ENCODE assay signal across 27 cellular contexts in the genomic region with DNA sequence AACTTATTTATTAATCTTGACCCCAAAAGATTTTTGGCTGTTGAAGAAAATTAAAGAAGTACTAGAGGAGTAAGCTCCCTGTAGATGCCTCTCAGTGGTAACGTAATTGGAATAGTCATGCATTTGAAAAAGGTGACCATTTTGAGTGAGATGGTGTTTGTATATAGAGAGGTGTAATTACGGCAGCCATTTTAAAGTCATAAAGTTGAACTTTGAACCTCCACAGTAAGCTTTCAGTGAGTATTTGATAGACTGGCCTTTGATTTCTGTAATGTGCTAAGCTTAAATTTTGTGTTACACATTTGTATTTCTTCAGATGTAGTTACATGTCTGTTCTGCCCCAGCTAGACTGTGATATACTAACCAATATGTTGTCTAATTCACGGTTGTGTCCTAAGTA. TPM values are rescaled to one million over a fixed set of nuclear protein-coding genes. Genes with fewer than 3 reads are reported as not detected.
"Had no signal": no experiment of that assay in that cellular context is flagged by ENCODE, and none has a peak within 500 bp of the region (broad histone marks: within the 10 kb centered on the region; RNA-seq: fewer than 3 reads in every experiment).

No MANE protein-coding gene starts in this region.

- DNase-seq: activated CD4-positive, alpha-beta memory T cell treated with anti-CD3 and anti-CD28 coated beads, Interleukin-2, amount 10 ng/mL, durations not matched to agents 7 days and 5 days; activated CD4-positive, alpha-beta T cell treated with anti-CD3 and anti-CD28 coated beads, Interleukin-2, amount 10 ng/mL, durations not matched to agents 24 days and 14 days; activated CD4-positive, CD25-positive, alpha-beta regulatory T cell treated with anti-CD3 and anti-CD28 coated beads, Interleukin-2, amount 50 U/mL, for 72 hours; activated naive CD4-positive, alpha-beta T cell; activated T-cell treated with anti-CD3 and anti-CD28 coated beads for 4 hours; amygdala; NCI-H1092; NCI-H1417; NCI-H1930; NCI-H2171; NCI-H345; NCI-H510A; NCI-H526 treated with DMSO at 0.1 percent for 48 hours; NK-92 treated with Interleukin-12 subunit alpha and Interleukin-12 subunit beta, amount 100 ng/mL, for 24 hours; OCI-M1; Peyer's patch; Right ventricle myocardium superior; SJCRH30; SK-N-SH; T-helper 1 cell had no signal

- H3K9me3 ChIP-seq: Peyer's patch, SJCRH30, SK-N-SH had no signal

- H3K4me3 ChIP-seq: Peyer's patch, SJCRH30 had no signal

- H3K9me3 Mint-ChIP-seq: activated CD4-positive, alpha-beta memory T cell treated with anti-CD3 and anti-CD28 coated beads, Interleukin-2, amount 10 ng/mL, durations not matched to agents 7 days and 5 days; activated CD4-positive, alpha-beta T cell treated with anti-CD3 and anti-CD28 coated beads, Interleukin-2, amount 10 ng/mL, durations not matched to agents 24 days and 14 days; activated naive CD4-positive, alpha-beta T cell treated with anti-CD3 and anti-CD28 coated beads, Interleukin-2, amount 50 U/mL, for 24 hours; brain; central memory CD8-positive, alpha-beta T cell had no signal

- H3K27ac Mint-ChIP-seq: activated CD4-positive, alpha-beta memory T cell treated with anti-CD3 and anti-CD28 coated beads, Interleukin-2, amount 10 ng/mL, durations not matched to agents 7 days and 5 days; activated CD4-positive, alpha-beta T cell treated with anti-CD3 and anti-CD28 coated beads, Interleukin-2, amount 10 ng/mL, durations not matched to agents 24 days and 14 days; activated naive CD4-positive, alpha-beta T cell treated with anti-CD3 and anti-CD28 coated beads, Interleukin-2, amount 50 U/mL, for 24 hours; brain had no signal

- H3K4me1 Mint-ChIP-seq: brain had no signal

- H3K27me3 Mint-ChIP-seq: activated CD4-positive, alpha-beta memory T cell treated with anti-CD3 and anti-CD28 coated beads, Interleukin-2, amount 10 ng/mL, durations not matched to agents 7 days and 5 days; activated CD4-positive, alpha-beta T cell treated with anti-CD3 and anti-CD28 coated beads, Interleukin-2, amount 10 ng/mL, durations not matched to agents 24 days and 14 days; activated naive CD4-positive, alpha-beta T cell treated with anti-CD3 and anti-CD28 coated beads, Interleukin-2, amount 50 U/mL, for 24 hours; brain; central memory CD8-positive, alpha-beta T cell had no signal

- H3K4me3 Mint-ChIP-seq: activated CD4-positive, alpha-beta memory T cell treated with anti-CD3 and anti-CD28 coated beads, Interleukin-2, amount 10 ng/mL, durations not matched to agents 7 days and 5 days; activated CD4-positive, alpha-beta T cell treated with anti-CD3 and anti-CD28 coated beads, Interleukin-2, amount 10 ng/mL, durations not matched to agents 24 days and 14 days; activated naive CD4-positive, alpha-beta T cell treated with anti-CD3 and anti-CD28 coated beads, Interleukin-2, amount 50 U/mL, for 24 hours; brain; central memory CD8-positive, alpha-beta T cell had no signal

- H3K27me3 ChIP-seq: Peyer's patch, SJCRH30 had no signal

- H3K4me1 ChIP-seq: Peyer's patch, SJCRH30 had no signal

RNA-seq across cellular contexts. Expression of a gene that starts 21.6 kb away (rescaled TPM):
- total RNA-seq: activated CD4-positive, alpha-beta memory T cell treated with anti-CD3 and anti-CD28 coated beads, Interleukin-2, amount 10 ng/mL, durations not matched to agents 7 days and 5 days; activated CD4-positive, alpha-beta T cell treated with anti-CD3 and anti-CD28 coated beads, Interleukin-2, amount 10 ng/mL, durations not matched to agents 24 days and 14 days; activated CD8-positive, alpha-beta memory T cell treated with anti-CD3 and anti-CD28 coated beads for 36 hours; astrocyte; LHCN-M2; MCF 10A; Peyer's patch; Right ventricle myocardium superior; SJCRH30 had no signal
